Comparison of ENCODE assay signal across 1 cellular context in the genomic region with DNA sequence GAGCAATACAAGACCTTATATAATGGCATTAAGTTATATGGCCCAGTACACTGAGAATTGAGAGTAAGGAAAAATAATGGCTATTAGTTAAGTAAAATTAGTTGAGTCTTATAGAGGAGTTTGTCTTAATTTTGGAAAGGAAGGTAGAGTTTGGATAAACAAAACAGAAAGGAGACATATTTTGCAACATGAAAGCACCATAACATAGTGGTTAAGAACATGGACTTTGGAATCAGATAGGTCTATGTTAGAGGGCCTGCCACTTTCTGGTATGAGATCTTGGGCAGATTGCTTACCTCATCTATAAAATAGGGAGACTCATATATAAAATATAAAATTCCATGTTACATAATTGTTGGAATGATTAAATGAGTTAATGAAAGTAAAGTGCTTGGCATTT.
TF ChIP-seq lines count a peak whose summit lies in the region.

No MANE protein-coding gene starts in this region.

TF ChIP-seq in K562, 482 proteins besides CTCF, POLR2A, EP300 and RAD21 (continued from another document):
- TF ChIP-seq, protein P1, sequence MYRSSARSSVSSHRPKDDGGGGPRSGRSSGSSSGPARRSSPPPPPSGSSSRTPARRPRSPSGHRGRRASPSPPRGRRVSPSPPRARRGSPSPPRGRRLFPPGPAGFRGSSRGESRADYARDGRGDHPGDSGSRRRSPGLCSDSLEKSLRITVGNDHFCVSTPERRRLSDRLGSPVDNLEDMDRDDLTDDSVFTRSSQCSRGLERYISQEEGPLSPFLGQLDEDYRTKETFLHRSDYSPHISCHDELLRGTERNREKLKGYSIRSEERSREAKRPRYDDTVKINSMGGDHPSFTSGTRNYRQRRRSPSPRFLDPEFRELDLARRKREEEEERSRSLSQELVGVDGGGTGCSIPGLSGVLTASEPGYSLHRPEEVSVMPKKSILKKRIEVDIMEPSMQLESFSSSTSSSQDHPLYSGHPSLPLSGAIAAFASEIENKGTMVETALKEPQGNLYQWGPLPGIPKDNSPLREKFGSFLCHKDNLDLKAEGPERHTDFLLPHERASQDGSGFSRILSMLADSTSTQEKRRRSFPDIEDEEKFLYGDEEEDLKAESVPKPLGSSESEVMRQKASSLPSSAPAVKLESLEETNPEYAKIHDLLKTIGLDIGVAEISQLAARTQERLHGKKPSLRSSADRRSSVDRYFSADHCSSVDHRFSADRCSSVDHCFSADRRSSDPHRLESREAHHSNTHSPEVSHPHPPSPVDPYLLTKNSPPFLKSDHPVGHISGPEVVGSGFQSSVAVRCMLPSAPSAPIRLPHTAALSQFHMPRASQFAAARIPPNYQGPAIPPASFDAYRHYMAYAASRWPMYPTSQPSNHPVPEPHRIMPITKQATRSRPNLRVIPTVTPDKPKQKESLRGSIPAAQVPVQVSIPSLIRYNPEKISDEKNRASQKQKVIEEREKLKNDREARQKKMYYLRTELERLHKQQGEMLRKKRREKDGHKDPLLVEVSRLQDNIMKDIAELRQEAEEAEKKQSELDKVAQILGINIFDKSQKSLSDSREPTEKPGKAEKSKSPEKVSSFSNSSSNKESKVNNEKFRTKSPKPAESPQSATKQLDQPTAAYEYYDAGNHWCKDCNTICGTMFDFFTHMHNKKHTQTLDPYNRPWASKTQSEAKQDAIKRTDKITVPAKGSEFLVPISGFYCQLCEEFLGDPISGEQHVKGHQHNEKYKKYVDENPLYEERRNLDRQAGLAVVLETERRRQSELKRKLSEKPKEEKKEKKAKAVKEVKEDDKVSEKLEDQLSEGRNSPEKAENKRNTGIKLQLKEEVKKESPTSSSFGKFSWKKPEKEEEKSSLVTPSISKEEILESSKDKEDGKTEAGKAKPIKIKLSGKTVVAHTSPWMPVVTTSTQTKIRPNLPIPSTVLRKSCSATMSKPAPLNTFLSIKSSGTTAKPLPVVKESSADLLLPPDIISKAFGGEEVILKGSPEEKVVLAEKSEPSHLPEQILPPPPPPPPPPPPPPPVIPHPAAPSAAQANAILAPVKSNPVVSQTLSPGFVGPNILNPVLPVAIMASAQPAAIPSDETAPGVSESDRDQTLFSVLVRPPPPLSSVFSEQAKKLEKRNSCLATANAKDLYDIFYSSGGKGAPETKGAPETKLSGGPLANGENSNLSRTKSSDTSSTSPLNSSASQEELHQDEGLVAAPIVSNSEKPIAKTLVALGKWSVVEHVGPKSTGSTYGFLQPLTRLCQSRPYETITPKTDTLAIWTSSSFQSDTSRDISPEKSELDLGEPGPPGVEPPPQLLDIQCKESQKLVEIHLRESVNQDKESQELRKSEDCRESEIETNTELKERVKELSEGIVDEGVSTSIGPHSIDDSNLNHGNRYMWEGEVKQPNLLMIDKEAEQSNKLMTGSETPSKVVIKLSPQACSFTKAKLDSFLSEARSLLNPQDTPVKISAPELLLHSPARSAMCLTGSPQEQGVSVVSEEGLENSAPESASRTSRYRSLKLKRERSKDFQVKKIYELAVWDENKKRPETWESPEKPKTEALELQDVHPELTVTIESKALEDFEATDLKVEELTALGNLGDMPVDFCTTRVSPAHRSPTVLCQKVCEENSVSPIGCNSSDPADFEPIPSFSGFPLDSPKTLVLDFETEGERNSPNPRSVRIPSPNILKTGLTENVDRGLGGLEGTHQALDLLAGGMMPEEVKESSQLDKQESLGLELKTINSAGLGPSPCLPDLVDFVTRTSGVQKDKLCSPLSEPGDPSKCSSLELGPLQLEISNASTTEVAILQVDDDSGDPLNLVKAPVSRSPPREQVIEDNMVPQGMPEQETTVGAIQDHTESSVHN (IDR thresholded peaks at IDR 0.05; ENCODE audit: borderline replicate concordance in 1 of 2, low read depth in 1 of 2) = no peak
- TF ChIP-seq SMARCB1 (IDR thresholded peaks at IDR 0.05; ENCODE audit: insufficient read length, low read depth) (peak; percentile 68), ARNT (IDR thresholded peaks at IDR 0.05) (0 out of 4 replicates have a peak, but pooled peaks of 1 of the 2 experiments have one; percentile 11), EHMT2 (IDR thresholded peaks at IDR 0.05) (no peak), TSC22D4 (tag; IDR thresholded peaks at IDR 0.05) (no peak), BRF1 (IDR thresholded peaks at IDR 0.05; ENCODE audit: borderline replicate concordance, extremely low read depth, insufficient read length) (no peak), POLR2AphosphoS2 (IDR thresholded peaks at IDR 0.05; ENCODE audit: low read length) (no peak)
- TF ChIP-seq, protein P2, sequence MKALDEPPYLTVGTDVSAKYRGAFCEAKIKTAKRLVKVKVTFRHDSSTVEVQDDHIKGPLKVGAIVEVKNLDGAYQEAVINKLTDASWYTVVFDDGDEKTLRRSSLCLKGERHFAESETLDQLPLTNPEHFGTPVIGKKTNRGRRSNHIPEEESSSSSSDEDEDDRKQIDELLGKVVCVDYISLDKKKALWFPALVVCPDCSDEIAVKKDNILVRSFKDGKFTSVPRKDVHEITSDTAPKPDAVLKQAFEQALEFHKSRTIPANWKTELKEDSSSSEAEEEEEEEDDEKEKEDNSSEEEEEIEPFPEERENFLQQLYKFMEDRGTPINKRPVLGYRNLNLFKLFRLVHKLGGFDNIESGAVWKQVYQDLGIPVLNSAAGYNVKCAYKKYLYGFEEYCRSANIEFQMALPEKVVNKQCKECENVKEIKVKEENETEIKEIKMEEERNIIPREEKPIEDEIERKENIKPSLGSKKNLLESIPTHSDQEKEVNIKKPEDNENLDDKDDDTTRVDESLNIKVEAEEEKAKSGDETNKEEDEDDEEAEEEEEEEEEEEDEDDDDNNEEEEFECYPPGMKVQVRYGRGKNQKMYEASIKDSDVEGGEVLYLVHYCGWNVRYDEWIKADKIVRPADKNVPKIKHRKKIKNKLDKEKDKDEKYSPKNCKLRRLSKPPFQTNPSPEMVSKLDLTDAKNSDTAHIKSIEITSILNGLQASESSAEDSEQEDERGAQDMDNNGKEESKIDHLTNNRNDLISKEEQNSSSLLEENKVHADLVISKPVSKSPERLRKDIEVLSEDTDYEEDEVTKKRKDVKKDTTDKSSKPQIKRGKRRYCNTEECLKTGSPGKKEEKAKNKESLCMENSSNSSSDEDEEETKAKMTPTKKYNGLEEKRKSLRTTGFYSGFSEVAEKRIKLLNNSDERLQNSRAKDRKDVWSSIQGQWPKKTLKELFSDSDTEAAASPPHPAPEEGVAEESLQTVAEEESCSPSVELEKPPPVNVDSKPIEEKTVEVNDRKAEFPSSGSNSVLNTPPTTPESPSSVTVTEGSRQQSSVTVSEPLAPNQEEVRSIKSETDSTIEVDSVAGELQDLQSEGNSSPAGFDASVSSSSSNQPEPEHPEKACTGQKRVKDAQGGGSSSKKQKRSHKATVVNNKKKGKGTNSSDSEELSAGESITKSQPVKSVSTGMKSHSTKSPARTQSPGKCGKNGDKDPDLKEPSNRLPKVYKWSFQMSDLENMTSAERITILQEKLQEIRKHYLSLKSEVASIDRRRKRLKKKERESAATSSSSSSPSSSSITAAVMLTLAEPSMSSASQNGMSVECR (CRISPR knock-in tag; IDR thresholded peaks at IDR 0.05) = no peak
- TF ChIP-seq, protein P3, sequence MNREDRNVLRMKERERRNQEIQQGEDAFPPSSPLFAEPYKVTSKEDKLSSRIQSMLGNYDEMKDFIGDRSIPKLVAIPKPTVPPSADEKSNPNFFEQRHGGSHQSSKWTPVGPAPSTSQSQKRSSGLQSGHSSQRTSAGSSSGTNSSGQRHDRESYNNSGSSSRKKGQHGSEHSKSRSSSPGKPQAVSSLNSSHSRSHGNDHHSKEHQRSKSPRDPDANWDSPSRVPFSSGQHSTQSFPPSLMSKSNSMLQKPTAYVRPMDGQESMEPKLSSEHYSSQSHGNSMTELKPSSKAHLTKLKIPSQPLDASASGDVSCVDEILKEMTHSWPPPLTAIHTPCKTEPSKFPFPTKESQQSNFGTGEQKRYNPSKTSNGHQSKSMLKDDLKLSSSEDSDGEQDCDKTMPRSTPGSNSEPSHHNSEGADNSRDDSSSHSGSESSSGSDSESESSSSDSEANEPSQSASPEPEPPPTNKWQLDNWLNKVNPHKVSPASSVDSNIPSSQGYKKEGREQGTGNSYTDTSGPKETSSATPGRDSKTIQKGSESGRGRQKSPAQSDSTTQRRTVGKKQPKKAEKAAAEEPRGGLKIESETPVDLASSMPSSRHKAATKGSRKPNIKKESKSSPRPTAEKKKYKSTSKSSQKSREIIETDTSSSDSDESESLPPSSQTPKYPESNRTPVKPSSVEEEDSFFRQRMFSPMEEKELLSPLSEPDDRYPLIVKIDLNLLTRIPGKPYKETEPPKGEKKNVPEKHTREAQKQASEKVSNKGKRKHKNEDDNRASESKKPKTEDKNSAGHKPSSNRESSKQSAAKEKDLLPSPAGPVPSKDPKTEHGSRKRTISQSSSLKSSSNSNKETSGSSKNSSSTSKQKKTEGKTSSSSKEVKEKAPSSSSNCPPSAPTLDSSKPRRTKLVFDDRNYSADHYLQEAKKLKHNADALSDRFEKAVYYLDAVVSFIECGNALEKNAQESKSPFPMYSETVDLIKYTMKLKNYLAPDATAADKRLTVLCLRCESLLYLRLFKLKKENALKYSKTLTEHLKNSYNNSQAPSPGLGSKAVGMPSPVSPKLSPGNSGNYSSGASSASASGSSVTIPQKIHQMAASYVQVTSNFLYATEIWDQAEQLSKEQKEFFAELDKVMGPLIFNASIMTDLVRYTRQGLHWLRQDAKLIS (CRISPR knock-in tag; IDR thresholded peaks at IDR 0.05) = no peak
